Comparison of ENCODE assay signal across 12 cellular contexts in the genomic region with DNA sequence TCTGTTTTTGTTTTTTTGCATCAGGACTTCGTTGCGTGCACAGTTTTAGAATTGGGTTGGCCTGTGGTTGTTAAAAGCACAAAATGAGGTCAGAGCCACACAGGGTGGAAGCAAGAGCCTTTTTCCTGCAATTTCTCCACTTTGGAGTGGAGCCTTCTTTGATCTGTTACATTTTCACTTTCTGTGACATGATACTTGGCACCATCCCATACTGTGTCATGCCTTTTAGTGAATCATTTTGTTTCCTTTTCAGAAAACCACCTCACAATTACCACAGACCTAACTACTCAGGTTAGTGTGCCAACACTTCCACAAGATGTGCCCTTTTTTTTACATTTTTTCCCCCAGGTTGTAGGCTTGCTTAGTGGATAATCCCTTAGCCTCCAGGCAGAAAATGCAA. TPM values are rescaled to one million over a fixed set of nuclear protein-coding genes. Genes with fewer than 3 reads are reported as not detected.
DNase-seq lines count a peak whose midpoint lies in the region; ATAC-seq and TF ChIP-seq lines count a peak whose summit lies in the region.
"Had no signal": no experiment of that assay in that cellular context is flagged by ENCODE, and none has a peak within 500 bp of the region (broad histone marks: within the 10 kb centered on the region; RNA-seq: fewer than 3 reads in every experiment).

No MANE protein-coding gene starts in this region.

- H3K4me3 ChIP-seq in PC-9 = no peak overlapping the region
- H3K4me3 ChIP-seq: left lung, upper lobe of left lung had no signal

- no peaks in the 10 kb centered on the region for H3K27me3 ChIP-seq in PC-9 (ENCODE audit: insufficient read depth, low read depth)
- H3K27me3 ChIP-seq: left lung, upper lobe of left lung had no signal

- CTCF ChIA-PET in PC-9 (lab: Charles Lee) = no interaction called here

- H3K36me3 ChIP-seq in PC-9 (ENCODE audit: low read depth) = no peaks in the 10 kb centered on the region

- no peak overlapping the region for H2AFZ ChIP-seq in PC-9

- no peaks in the 10 kb centered on the region for H3K27me3 Mint-ChIP-seq in nephron progenitor cell (ENCODE audit: low read depth, poor library complexity)

- peaks cover 14% of the 10 kb centered on the region for H3K4me1 ChIP-seq in PC-9 (replicated peaks; ENCODE audit: insufficient read depth)

- intact Hi-C loops in PC-9 (cut with micrococcal nuclease; ENCODE audit: unreplicated experiment) = no loop called here
- intact Hi-C loops in posterior cingulate gyrus (cut with DNase I) = no loop called here

- POLR2A ChIA-PET in PC-9 (lab: Charles Lee; ENCODE audit: unreplicated experiment) = no interaction called here

- TF ChIP-seq CTCF in PC-9 (conservative IDR thresholded peaks at IDR 0.05) (no peak), nephron progenitor cell (IDR thresholded peaks at IDR 0.05) (no peak)

- peaks cover 17% of the 10 kb centered on the region for H3K9me3 Mint-ChIP-seq in nephron progenitor cell

- ATAC-seq in HG03039 (IDR thresholded peaks at IDR 0.05; ENCODE audit: unreplicated experiment) = no peak
- ATAC-seq: left lung had no signal

- H3K4me1 Mint-ChIP-seq in nephron progenitor cell = peaks cover 8% of the 10 kb centered on the region

- H3K4me2 ChIP-seq in PC-9 = peak overlapping the region; percentile 14; the same call in 1 of the 2 replicates

- no peak overlapping the region for H3K4me3 Mint-ChIP-seq in nephron progenitor cell

- H3K36me3 Mint-ChIP-seq in nephron progenitor cell (ENCODE audit: low read depth) = peaks cover 45% of the 10 kb centered on the region

- DNase-seq in NCI-H2196 (lab: John Stamatoyannopoulos, UW; ENCODE audit: unreplicated experiment) (peak; percentile 13), NCI-H2196 treated with DMSO at 0.1 percent for 48 hours (lab: John Stamatoyannopoulos, UW; ENCODE audit: unreplicated experiment) (no peak), PC-9 (peak in 1 of 2 experiments; percentile 71), nephron progenitor cell (no peak), ecto neural progenitor cell (ENCODE audit: low spot score) (no peak), posterior cingulate gyrus (no peak)
- DNase-seq: 8988T, left lung, NCI-H1694 treated with DMSO at 0.1 percent for 48 hours, upper lobe of left lung had no signal

- peak overlapping the region; percentile 49 for H3K27ac Mint-ChIP-seq in nephron progenitor cell

- H3K9me3 ChIP-seq in PC-9 (ENCODE audit: insufficient read depth, low read depth) = no peaks in the 10 kb centered on the region
- H3K9me3 ChIP-seq: left lung, upper lobe of left lung had no signal

- H3K9me2 ChIP-seq in PC-9 (ENCODE audit: insufficient read depth) = no peaks in the 10 kb centered on the region

- H3F3A ChIP-seq in PC-9 (ENCODE audit: insufficient read depth, low read depth) = peaks cover 16% of the 10 kb centered on the region

- H3K79me2 ChIP-seq in PC-9 (ENCODE audit: low read depth) = no peaks in the 10 kb centered on the region

- peak overlapping the region; percentile 14; the same call in 1 of the 2 replicates for H3K27ac ChIP-seq in PC-9
- peak overlapping the region; percentile 58 for H3K27ac ChIP-seq in cingulate gyrus (ENCODE audit: low read depth, low read length)
- H3K27ac ChIP-seq: left lung had no signal

- no peaks in the 10 kb centered on the region for H4K20me1 ChIP-seq in PC-9 (ENCODE audit: insufficient read depth)

- no TSS peak for BruUV-seq in PC-9 (replicated peaks; lab: Mats Ljungman, UMichigan)

RNA-seq across cellular contexts. Expression of a gene that starts 32.5 kb away (rescaled TPM):
- total RNA-seq in PC-9 (2021) = 1.6 and 3.4 TPM in 2 replicates

RNA-seq across cellular contexts. Expression of a gene that starts 46.9 kb away (rescaled TPM):
- total RNA-seq in PC-9 (2021) = 59.6 and 65.1 TPM in 2 replicates
